ENCODE assay signal across 13 cellular contexts in the genomic region with DNA sequence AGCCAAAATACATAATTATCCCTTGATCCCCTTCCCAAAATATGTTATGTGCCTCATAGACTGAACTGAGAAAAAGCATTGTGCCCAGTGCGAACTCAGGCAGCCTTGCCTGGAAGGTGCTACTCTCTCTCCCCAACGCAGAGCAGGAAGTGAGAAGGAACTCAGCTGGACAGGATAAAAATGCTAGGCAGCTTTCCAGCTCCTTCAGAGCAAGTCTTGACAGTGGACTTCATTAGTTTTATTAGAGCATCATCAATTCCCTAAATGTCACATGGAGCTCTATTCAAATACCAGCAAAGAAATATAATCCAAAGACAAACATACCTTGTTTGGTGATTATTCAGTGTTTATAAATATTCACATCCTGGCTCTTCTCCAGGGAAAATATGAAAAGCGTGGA.
"Had no signal": no experiment of that assay in that cellular context is flagged by ENCODE, and none has a peak within 500 bp of the region (broad histone marks: within the 10 kb centered on the region; RNA-seq: fewer than 3 reads in every experiment).

No MANE protein-coding gene starts in this region.

- DNase-seq: activated B cell treated with CpG ODN at 0.5 μM for 24 hours; activated CD4-positive, alpha-beta T cell treated with anti-CD3 and anti-CD28 coated beads, Interleukin-2, amount 50 U/mL, for 1 hour; activated effector memory CD4-positive, alpha-beta T cell treated with Interleukin-2 at 50 U/mL for 16 hours; activated T-cell treated with anti-CD3 and anti-CD28 coated beads, Interleukin-2, amount 50 U/mL, for 1 hour; amniotic stem cell; body of pancreas; stimulated activated CD4-positive, alpha-beta T cell treated with anti-CD3 and anti-CD28 coated beads, Interleukin-4, amount 100 ng/mL, for 24 hours; stimulated activated naive CD8-positive, alpha-beta T cell treated with anti-CD3 and anti-CD28 coated beads, Interleukin-15, amount 100 ng/mL, for 72 hours; testis had no signal

- H3K4me1 ChIP-seq: body of pancreas, testis had no signal

- H3K27ac Mint-ChIP-seq: activated B cell treated with CpG ODN at 0.5 μM for 24 hours; activated naive CD4-positive, alpha-beta T cell treated with anti-CD3 and anti-CD28 coated beads, Interleukin-2, amount 50 U/mL, for 72 hours; stimulated activated naive CD8-positive, alpha-beta T cell treated with anti-CD3 and anti-CD28 coated beads, Interleukin-15, amount 100 ng/mL, for 72 hours; T-helper 1 cell treated with Interleukin-12 subunit alpha and Interleukin-12 subunit beta and Interleukin-4 antibody, amounts not matched to agents 30 μg/mL and 1 μg/mL, for 36 hours had no signal

- H3K27me3 Mint-ChIP-seq: stimulated activated naive CD8-positive, alpha-beta T cell treated with anti-CD3 and anti-CD28 coated beads, Interleukin-15, amount 100 ng/mL, for 72 hours had no signal

- H3K9me3 ChIP-seq: testis had no signal

- H3K4me3 Mint-ChIP-seq: activated B cell treated with CpG ODN at 0.5 μM for 24 hours; central memory CD8-positive, alpha-beta T cell; stimulated activated naive CD8-positive, alpha-beta T cell treated with anti-CD3 and anti-CD28 coated beads, Interleukin-15, amount 100 ng/mL, for 72 hours; T-helper 1 cell treated with Interleukin-12 subunit alpha and Interleukin-12 subunit beta and Interleukin-4 antibody, amounts not matched to agents 30 μg/mL and 1 μg/mL, for 36 hours had no signal

- ATAC-seq: activated naive CD4-positive, alpha-beta T cell treated with anti-CD3 and anti-CD28 coated beads, Interleukin-2, amount 50 U/mL, for 72 hours; body of pancreas; foreskin keratinocyte; stimulated activated naive CD8-positive, alpha-beta T cell treated with anti-CD3 and anti-CD28 coated beads, Interleukin-15, amount 100 ng/mL, for 72 hours had no signal

- H3K36me3 Mint-ChIP-seq: activated naive CD4-positive, alpha-beta T cell treated with anti-CD3 and anti-CD28 coated beads, Interleukin-2, amount 50 U/mL, for 72 hours had no signal

- H3K4me3 ChIP-seq: body of pancreas, testis had no signal

- H3K27ac ChIP-seq: body of pancreas, foreskin keratinocyte, testis had no signal

- H3K4me1 Mint-ChIP-seq: activated B cell treated with CpG ODN at 0.5 μM for 24 hours; central memory CD8-positive, alpha-beta T cell; stimulated activated naive CD8-positive, alpha-beta T cell treated with anti-CD3 and anti-CD28 coated beads, Interleukin-15, amount 100 ng/mL, for 72 hours had no signal
